In the genomic region with DNA sequence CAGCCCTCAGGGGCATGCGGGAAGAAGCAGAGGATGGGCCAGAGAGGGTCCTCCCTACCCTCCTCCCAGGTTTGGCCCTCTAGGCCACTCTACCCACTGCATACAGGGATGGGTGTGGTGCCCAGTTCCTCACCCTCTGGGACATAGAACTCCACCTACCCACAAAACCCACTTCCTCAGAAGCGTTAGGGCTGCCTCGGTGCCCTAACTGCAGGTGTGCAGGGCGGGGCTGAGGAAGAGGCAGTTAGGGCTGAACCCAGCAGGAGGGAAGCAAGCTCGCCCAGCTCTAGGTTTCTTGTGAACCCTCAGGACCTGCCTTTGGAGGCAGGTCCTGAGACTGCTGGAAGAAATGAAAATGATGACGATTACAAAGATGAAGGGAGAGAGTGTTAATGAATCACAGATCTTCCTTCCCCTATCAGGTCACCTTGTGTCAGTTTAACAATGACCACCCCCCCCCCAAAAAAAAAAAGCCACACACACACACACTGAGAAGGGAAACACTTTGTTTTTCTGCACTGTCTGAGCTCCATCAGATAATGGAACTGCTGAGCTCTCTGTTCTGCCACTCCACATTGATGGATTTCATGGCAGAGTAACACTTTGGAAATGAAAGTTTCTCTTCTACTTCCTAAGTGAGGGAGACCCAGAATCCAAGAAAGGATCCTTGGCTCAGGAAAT, we compare ENCODE assay signal across 8 cellular contexts.
A peak's percentile ranks its signal among the peaks of the same experiment; 100 is the strongest.
DNase-seq lines count a peak whose midpoint lies in the region; ATAC-seq and TF ChIP-seq lines count a peak whose summit lies in the region.

No MANE protein-coding gene starts in this region.

- peak overlapping the region; percentile 65 for H3K4me3 Mint-ChIP-seq in stimulated activated naive CD8-positive, alpha-beta T cell treated with anti-CD3 and anti-CD28 coated beads, Interleukin-15, Interleukin-2, amounts not matched to agents 100 ng/mL and 50 ng/mL, for 24 hours

- no peaks in the 10 kb centered on the region for H3K27me3 Mint-ChIP-seq in stimulated activated naive CD8-positive, alpha-beta T cell treated with anti-CD3 and anti-CD28 coated beads, Interleukin-15, Interleukin-2, amounts not matched to agents 100 ng/mL and 50 ng/mL, for 24 hours

- ATAC-seq in GM18517 (IDR thresholded peaks at IDR 0.05; ENCODE audit: unreplicated experiment) (peak; percentile 93), HG02885 (IDR thresholded peaks at IDR 0.05; ENCODE audit: poor library complexity, unreplicated experiment) (peak; percentile 80)

- H3K36me3 ChIP-seq in SJSA1 (no peaks in the 10 kb centered on the region), WERI-Rb-1 (no peaks in the 10 kb centered on the region)

- H3K4me3 ChIP-seq in SJSA1 (no peak overlapping the region), WERI-Rb-1 (ENCODE audit: low read depth, low read length) (no peak overlapping the region)

- H3K9me3 ChIP-seq in SJSA1 (replicated peaks) = no peaks in the 10 kb centered on the region
- no peaks in the 10 kb centered on the region for H3K9me3 ChIP-seq in WERI-Rb-1 (ENCODE audit: severe bottlenecking)

- no peak for DNase-seq in SJSA1 (ENCODE audit: low read depth in 1 of 2, low spot score in 2 of 2)
- peak; percentile 73 for DNase-seq in effector CD4-positive, alpha-beta T cell
- DNase-seq in cerebellum (ENCODE audit: low spot score) = no peak
- DNase-seq in glomerular visceral epithelial cell (ENCODE audit: extremely low spot score) = no peak
- DNase-seq in WERI-Rb-1 = no peak

- H3K27me3 ChIP-seq in SJSA1 (replicated peaks) (no peaks in the 10 kb centered on the region), WERI-Rb-1 (ENCODE audit: insufficient read depth, low read depth, severe bottlenecking) (no peaks in the 10 kb centered on the region)

- H3K27ac Mint-ChIP-seq in stimulated activated naive CD8-positive, alpha-beta T cell treated with anti-CD3 and anti-CD28 coated beads, Interleukin-15, Interleukin-2, amounts not matched to agents 100 ng/mL and 50 ng/mL, for 24 hours = peak overlapping the region; percentile 94

- H3K36me3 Mint-ChIP-seq in stimulated activated naive CD8-positive, alpha-beta T cell treated with anti-CD3 and anti-CD28 coated beads, Interleukin-15, Interleukin-2, amounts not matched to agents 100 ng/mL and 50 ng/mL, for 24 hours (ENCODE audit: low read depth) = no peaks in the 10 kb centered on the region

- peak overlapping the region; percentile 98; the same call in 1 of the 2 replicates for H3K27ac ChIP-seq in SJSA1
- no peak overlapping the region for H3K27ac ChIP-seq in WERI-Rb-1

- TF ChIP-seq CTCF in WERI-Rb-1 (IDR thresholded peaks at IDR 0.05; ENCODE audit: low read depth, low read length) = no peak

- peaks cover 88% of the 10 kb centered on the region for H3K4me1 Mint-ChIP-seq in stimulated activated naive CD8-positive, alpha-beta T cell treated with anti-CD3 and anti-CD28 coated beads, Interleukin-15, Interleukin-2, amounts not matched to agents 100 ng/mL and 50 ng/mL, for 24 hours (ENCODE audit: low read depth)

- no peaks in the 10 kb centered on the region for H3K9me3 Mint-ChIP-seq in stimulated activated naive CD8-positive, alpha-beta T cell treated with anti-CD3 and anti-CD28 coated beads, Interleukin-15, Interleukin-2, amounts not matched to agents 100 ng/mL and 50 ng/mL, for 24 hours

- peaks cover 40% of the 10 kb centered on the region for H3K4me1 ChIP-seq in SJSA1 (replicated peaks)
